In genomic region chr12:3175238-3175637, GRCh38 we compare ENCODE assay signal across 1 cellular context.
TF ChIP-seq lines count a peak whose summit lies in the region.

No MANE protein-coding gene starts in this region.

TF ChIP-seq in WTC11, 78 proteins besides CTCF, POLR2A, EP300 and RAD21 (continued from another document):
- TF ChIP-seq AR (CRISPR knock-in tag; IDR thresholded peaks at IDR 0.05): no peak
- TF ChIP-seq ATF6 (CRISPR knock-in tag; IDR thresholded peaks at IDR 0.05): no peak
- TF ChIP-seq ESRRA (CRISPR knock-in tag; IDR thresholded peaks at IDR 0.05; ENCODE audit: borderline replicate concordance): no peak
- no peak for TF ChIP-seq ZNF121 (CRISPR knock-in tag; IDR thresholded peaks at IDR 0.05)
- TF ChIP-seq CDX4 (CRISPR knock-in tag; IDR thresholded peaks at IDR 0.05; ENCODE audit: borderline replicate concordance): no peak
- no peak for TF ChIP-seq ELF4 (CRISPR knock-in tag; IDR thresholded peaks at IDR 0.05; ENCODE audit: low read depth)
- TF ChIP-seq ERG (CRISPR knock-in tag; IDR thresholded peaks at IDR 0.05): no peak
- TF ChIP-seq ZNF263 (CRISPR knock-in tag; IDR thresholded peaks at IDR 0.05; ENCODE audit: low read depth): no peak
- no peak for TF ChIP-seq ZNF416 (CRISPR knock-in tag; IDR thresholded peaks at IDR 0.05)
- no peak for TF ChIP-seq E2F4 (CRISPR knock-in tag; IDR thresholded peaks at IDR 0.05; ENCODE audit: borderline replicate concordance, low read depth)
- TF ChIP-seq FOXP4 (CRISPR knock-in tag; IDR thresholded peaks at IDR 0.05): no peak
- TF ChIP-seq TCF7 (CRISPR knock-in tag; IDR thresholded peaks at IDR 0.05; ENCODE audit: low read depth): no peak
- no peak for TF ChIP-seq MXD4 (CRISPR knock-in tag; IDR thresholded peaks at IDR 0.05; ENCODE audit: borderline replicate concordance)
- TF ChIP-seq IRF1 (CRISPR knock-in tag; IDR thresholded peaks at IDR 0.05): no peak
- TF ChIP-seq CREM (CRISPR knock-in tag; IDR thresholded peaks at IDR 0.05): no peak
- TF ChIP-seq ZNF281 (CRISPR knock-in tag; IDR thresholded peaks at IDR 0.05): no peak
- no peak for TF ChIP-seq USF2 (CRISPR knock-in tag; IDR thresholded peaks at IDR 0.05)
- no peak for TF ChIP-seq E2F5 (CRISPR knock-in tag; IDR thresholded peaks at IDR 0.05)
